ENCODE assay signal across 1 cellular context in genomic region chr9:113401027-113401792, GRCh38.
A peak's percentile ranks its signal among the peaks of the same experiment; 100 is the strongest.
TF ChIP-seq lines count a peak whose summit lies in the region.

TSS of gene ALAD (minus strand) at chr9:113401284. CDS start at chr9:113393559, 7,725 bp downstream.

TF ChIP-seq in HepG2, 621 proteins besides CTCF, POLR2A, EP300 and RAD21 (continued from another document and continues in another):
- peak; percentile 62; the same call in 1 of the 2 replicates for TF ChIP-seq ZBED4 (CRISPR knock-in tag; IDR thresholded peaks at IDR 0.05; ENCODE audit: borderline replicate concordance)
- TF ChIP-seq, protein P1, sequence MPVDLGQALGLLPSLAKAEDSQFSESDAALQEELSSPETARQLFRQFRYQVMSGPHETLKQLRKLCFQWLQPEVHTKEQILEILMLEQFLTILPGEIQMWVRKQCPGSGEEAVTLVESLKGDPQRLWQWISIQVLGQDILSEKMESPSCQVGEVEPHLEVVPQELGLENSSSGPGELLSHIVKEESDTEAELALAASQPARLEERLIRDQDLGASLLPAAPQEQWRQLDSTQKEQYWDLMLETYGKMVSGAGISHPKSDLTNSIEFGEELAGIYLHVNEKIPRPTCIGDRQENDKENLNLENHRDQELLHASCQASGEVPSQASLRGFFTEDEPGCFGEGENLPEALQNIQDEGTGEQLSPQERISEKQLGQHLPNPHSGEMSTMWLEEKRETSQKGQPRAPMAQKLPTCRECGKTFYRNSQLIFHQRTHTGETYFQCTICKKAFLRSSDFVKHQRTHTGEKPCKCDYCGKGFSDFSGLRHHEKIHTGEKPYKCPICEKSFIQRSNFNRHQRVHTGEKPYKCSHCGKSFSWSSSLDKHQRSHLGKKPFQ (CRISPR knock-in tag; IDR thresholded peaks at IDR 0.05; ENCODE audit: insufficient replicate concordance) = peak; percentile 83
- TF ChIP-seq NFRKB (IDR thresholded peaks at IDR 0.05) = no peak
- peak; percentile 80 for TF ChIP-seq GATAD2A (CRISPR knock-in tag; IDR thresholded peaks at IDR 0.05)
- no peak for TF ChIP-seq MYNN (CRISPR knock-in tag; IDR thresholded peaks at IDR 0.05; ENCODE audit: low read depth)
- TF ChIP-seq, protein P2, sequence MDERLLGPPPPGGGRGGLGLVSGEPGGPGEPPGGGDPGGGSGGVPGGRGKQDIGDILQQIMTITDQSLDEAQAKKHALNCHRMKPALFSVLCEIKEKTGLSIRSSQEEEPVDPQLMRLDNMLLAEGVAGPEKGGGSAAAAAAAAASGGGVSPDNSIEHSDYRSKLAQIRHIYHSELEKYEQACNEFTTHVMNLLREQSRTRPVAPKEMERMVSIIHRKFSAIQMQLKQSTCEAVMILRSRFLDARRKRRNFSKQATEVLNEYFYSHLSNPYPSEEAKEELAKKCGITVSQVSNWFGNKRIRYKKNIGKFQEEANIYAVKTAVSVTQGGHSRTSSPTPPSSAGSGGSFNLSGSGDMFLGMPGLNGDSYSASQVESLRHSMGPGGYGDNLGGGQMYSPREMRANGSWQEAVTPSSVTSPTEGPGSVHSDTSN (CRISPR knock-in tag; IDR thresholded peaks at IDR 0.05) = no peak
- TF ChIP-seq PREB (CRISPR knock-in tag; IDR thresholded peaks at IDR 0.05) = no peak
- no peak for TF ChIP-seq HMG20B (CRISPR knock-in tag; conservative IDR thresholded peaks at IDR 0.05)
- TF ChIP-seq, protein P3, sequence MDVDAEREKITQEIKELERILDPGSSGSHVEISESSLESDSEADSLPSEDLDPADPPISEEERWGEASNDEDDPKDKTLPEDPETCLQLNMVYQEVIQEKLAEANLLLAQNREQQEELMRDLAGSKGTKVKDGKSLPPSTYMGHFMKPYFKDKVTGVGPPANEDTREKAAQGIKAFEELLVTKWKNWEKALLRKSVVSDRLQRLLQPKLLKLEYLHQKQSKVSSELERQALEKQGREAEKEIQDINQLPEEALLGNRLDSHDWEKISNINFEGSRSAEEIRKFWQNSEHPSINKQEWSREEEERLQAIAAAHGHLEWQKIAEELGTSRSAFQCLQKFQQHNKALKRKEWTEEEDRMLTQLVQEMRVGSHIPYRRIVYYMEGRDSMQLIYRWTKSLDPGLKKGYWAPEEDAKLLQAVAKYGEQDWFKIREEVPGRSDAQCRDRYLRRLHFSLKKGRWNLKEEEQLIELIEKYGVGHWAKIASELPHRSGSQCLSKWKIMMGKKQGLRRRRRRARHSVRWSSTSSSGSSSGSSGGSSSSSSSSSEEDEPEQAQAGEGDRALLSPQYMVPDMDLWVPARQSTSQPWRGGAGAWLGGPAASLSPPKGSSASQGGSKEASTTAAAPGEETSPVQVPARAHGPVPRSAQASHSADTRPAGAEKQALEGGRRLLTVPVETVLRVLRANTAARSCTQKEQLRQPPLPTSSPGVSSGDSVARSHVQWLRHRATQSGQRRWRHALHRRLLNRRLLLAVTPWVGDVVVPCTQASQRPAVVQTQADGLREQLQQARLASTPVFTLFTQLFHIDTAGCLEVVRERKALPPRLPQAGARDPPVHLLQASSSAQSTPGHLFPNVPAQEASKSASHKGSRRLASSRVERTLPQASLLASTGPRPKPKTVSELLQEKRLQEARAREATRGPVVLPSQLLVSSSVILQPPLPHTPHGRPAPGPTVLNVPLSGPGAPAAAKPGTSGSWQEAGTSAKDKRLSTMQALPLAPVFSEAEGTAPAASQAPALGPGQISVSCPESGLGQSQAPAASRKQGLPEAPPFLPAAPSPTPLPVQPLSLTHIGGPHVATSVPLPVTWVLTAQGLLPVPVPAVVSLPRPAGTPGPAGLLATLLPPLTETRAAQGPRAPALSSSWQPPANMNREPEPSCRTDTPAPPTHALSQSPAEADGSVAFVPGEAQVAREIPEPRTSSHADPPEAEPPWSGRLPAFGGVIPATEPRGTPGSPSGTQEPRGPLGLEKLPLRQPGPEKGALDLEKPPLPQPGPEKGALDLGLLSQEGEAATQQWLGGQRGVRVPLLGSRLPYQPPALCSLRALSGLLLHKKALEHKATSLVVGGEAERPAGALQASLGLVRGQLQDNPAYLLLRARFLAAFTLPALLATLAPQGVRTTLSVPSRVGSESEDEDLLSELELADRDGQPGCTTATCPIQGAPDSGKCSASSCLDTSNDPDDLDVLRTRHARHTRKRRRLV (CRISPR knock-in tag; IDR thresholded peaks at IDR 0.05) = 0 out of 2 replicates have a peak, but pooled peaks have one; percentile 33
- TF ChIP-seq ZEB1 (IDR thresholded peaks at IDR 0.05; ENCODE audit: insufficient replicate concordance, low read depth) = no peak
- peak; percentile 46; the same call in 1 of the 2 replicates for TF ChIP-seq NCOA2 (CRISPR knock-in tag; IDR thresholded peaks at IDR 0.05)
- no peak for TF ChIP-seq DNMT1 (CRISPR knock-in tag; IDR thresholded peaks at IDR 0.05)
- no peak for TF ChIP-seq ZNF572 (CRISPR knock-in tag; IDR thresholded peaks at IDR 0.05)
- no peak for TF ChIP-seq SOX13 (IDR thresholded peaks at IDR 0.05)
- peak in 1 of 2 experiments; percentile 53; a peak in 1 of 4 replicates for TF ChIP-seq SOX13 (CRISPR knock-in tag; conservative IDR thresholded peaks at IDR 0.05 in 1 of 2, IDR thresholded peaks at IDR 0.05 in 1 of 2)
- TF ChIP-seq MED13 (CRISPR knock-in tag; IDR thresholded peaks at IDR 0.05) = 0 out of 2 replicates have a peak, but pooled peaks have one; percentile 68
- TF ChIP-seq, protein P4, sequence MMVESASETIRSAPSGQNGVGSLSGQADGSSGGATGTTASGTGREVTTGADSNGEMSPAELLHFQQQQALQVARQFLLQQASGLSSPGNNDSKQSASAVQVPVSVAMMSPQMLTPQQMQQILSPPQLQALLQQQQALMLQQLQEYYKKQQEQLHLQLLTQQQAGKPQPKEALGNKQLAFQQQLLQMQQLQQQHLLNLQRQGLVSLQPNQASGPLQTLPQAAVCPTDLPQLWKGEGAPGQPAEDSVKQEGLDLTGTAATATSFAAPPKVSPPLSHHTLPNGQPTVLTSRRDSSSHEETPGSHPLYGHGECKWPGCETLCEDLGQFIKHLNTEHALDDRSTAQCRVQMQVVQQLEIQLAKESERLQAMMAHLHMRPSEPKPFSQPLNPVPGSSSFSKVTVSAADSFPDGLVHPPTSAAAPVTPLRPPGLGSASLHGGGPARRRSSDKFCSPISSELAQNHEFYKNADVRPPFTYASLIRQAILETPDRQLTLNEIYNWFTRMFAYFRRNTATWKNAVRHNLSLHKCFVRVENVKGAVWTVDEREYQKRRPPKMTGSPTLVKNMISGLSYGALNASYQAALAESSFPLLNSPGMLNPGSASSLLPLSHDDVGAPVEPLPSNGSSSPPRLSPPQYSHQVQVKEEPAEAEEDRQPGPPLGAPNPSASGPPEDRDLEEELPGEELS (CRISPR knock-in tag; IDR thresholded peaks at IDR 0.05) = peak; percentile 60; the same call in 1 of the 2 replicates
- TF ChIP-seq TBP (CRISPR knock-in tag; IDR thresholded peaks at IDR 0.05) = no peak
- TF ChIP-seq ARID5B (CRISPR knock-in tag; IDR thresholded peaks at IDR 0.05) = peak; percentile 69
- TF ChIP-seq U2AF2 (IDR thresholded peaks at IDR 0.05; ENCODE audit: low read depth, low read length) = no peak
- TF ChIP-seq ZSCAN20 (CRISPR knock-in tag; IDR thresholded peaks at IDR 0.05; ENCODE audit: borderline replicate concordance) = peak; percentile 46; the same call in 1 of the 2 replicates
- TF ChIP-seq RCOR2 (CRISPR knock-in tag; IDR thresholded peaks at IDR 0.05) = peak; percentile 75; the same call in 1 of the 2 replicates
- TF ChIP-seq MTF1 (CRISPR knock-in tag; IDR thresholded peaks at IDR 0.05) = no peak
- TF ChIP-seq JUNB (CRISPR knock-in tag; IDR thresholded peaks at IDR 0.05; ENCODE audit: borderline replicate concordance) = no peak
- no peak for TF ChIP-seq SKI (IDR thresholded peaks at IDR 0.05; ENCODE audit: partially characterized antibody)
- no peak for TF ChIP-seq GRHL1 (CRISPR knock-in tag; conservative IDR thresholded peaks at IDR 0.05)
- no peak for TF ChIP-seq ZNF382 (CRISPR knock-in tag; IDR thresholded peaks at IDR 0.05; ENCODE audit: borderline replicate concordance)
- no peak for TF ChIP-seq EHMT2 (IDR thresholded peaks at IDR 0.05; ENCODE audit: borderline replicate concordance, low read depth, low read length)
- TF ChIP-seq ZNF44 (CRISPR knock-in tag; IDR thresholded peaks at IDR 0.05) = no peak; the same call in 1 of the 2 replicates
- TF ChIP-seq NFE2L1 (CRISPR knock-in tag; IDR thresholded peaks at IDR 0.05; ENCODE audit: borderline replicate concordance) = no peak
- no peak for TF ChIP-seq ZNF34 (CRISPR knock-in tag; IDR thresholded peaks at IDR 0.05; ENCODE audit: borderline replicate concordance)
- TF ChIP-seq, protein P5, sequence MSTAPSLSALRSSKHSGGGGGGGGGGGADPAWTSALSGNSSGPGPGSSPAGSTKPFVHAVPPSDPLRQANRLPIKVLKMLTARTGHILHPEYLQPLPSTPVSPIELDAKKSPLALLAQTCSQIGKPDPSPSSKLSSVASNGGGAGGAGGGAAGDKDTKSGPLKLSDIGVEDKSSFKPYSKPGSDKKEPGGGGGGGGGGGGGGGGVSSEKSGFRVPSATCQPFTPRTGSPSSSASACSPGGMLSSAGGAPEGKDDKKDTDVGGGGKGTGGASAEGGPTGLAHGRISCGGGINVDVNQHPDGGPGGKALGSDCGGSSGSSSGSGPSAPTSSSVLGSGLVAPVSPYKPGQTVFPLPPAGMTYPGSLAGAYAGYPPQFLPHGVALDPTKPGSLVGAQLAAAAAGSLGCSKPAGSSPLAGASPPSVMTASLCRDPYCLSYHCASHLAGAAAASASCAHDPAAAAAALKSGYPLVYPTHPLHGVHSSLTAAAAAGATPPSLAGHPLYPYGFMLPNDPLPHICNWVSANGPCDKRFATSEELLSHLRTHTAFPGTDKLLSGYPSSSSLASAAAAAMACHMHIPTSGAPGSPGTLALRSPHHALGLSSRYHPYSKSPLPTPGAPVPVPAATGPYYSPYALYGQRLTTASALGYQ (CRISPR knock-in tag; IDR thresholded peaks at IDR 0.05) = peak; percentile 85
